1 cellular context compared by ENCODE assay signal in genomic region chr19:48372904-48373303, GRCh38.
TF ChIP-seq lines count a peak whose summit lies in the region.

No MANE protein-coding gene starts in this region.

TF ChIP-seq in H1, 55 proteins besides CTCF, POLR2A, EP300 and RAD21:
- TF ChIP-seq BACH1 (IDR thresholded peaks at IDR 0.05; ENCODE audit: low read length) (no peak), SRF (IDR thresholded peaks at IDR 0.05; ENCODE audit: low read depth, low read length) (no peak), CHD1 (IDR thresholded peaks at IDR 0.05; ENCODE audit: low read depth, low read length) (no peak), NANOG (IDR thresholded peaks at IDR 0.05; ENCODE audit: insufficient read depth, low read depth, low read length, poor library complexity, severe bottlenecking) (no peak), YY1 (IDR thresholded peaks at IDR 0.05; ENCODE audit: low read depth, low read length) (no peak), TEAD4 (IDR thresholded peaks at IDR 0.05; ENCODE audit: low read depth, low read length) (no peak), ASH2L (IDR thresholded peaks at IDR 0.05; ENCODE audit: low read length) (no peak), SIN3A (conservative IDR thresholded peaks at IDR 0.05 in 1 of 2, IDR thresholded peaks at IDR 0.05 in 1 of 2; ENCODE audit: low read depth in 1 of 2, low read length in 2 of 2) (no peak)
- TF ChIP-seq, protein P1, sequence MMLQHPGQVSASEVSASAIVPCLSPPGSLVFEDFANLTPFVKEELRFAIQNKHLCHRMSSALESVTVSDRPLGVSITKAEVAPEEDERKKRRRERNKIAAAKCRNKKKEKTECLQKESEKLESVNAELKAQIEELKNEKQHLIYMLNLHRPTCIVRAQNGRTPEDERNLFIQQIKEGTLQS (IDR thresholded peaks at IDR 0.05; ENCODE audit: insufficient read depth, low read depth, low read length) = no peak
